19 cellular contexts compared by ENCODE assay signal in genomic region chr2:62923242-62923641, GRCh38.
DNase-seq lines count a peak whose midpoint lies in the region; ATAC-seq, FAIRE-seq and TF ChIP-seq lines count a peak whose summit lies in the region.
"Had no signal": no experiment of that assay in that cellular context is flagged by ENCODE, and none has a peak within 500 bp of the region (broad histone marks: within the 10 kb centered on the region; RNA-seq: fewer than 3 reads in every experiment).

No MANE protein-coding gene starts in this region.

- POLR2A ChIA-PET in HepG2 (lab: Yijun Ruan, JAX): no interaction called here

- TF ChIP-seq CTCF in HepG2 (CRISPR knock-in tag; IDR thresholded peaks at IDR 0.05): no peak
- TF ChIP-seq CTCF in sigmoid colon (IDR thresholded peaks at IDR 0.05): no peak
- no peak for TF ChIP-seq CTCF in upper lobe of right lung (IDR thresholded peaks at IDR 0.05)
- no peak for TF ChIP-seq CTCF in foreskin fibroblast (IDR thresholded peaks at IDR 0.05; ENCODE audit: low read depth, low read length)

- TF ChIP-seq POLR2A in HepG2 (IDR thresholded peaks at IDR 0.05; ENCODE audit: insufficient read depth in 1 of 2, low read depth in 2 of 2, low read length in 2 of 2) (no peak), sigmoid colon (IDR thresholded peaks at IDR 0.05) (no peak)

- no peak overlapping the region for H3K4me2 ChIP-seq in HepG2 (ENCODE audit: low read depth, low read length)
- H3K4me2 ChIP-seq in Karpas-422 (ENCODE audit: low read depth, low read length, poor library complexity, severe bottlenecking): no peak overlapping the region

- H3K27me3 ChIP-seq in HepG2 (ENCODE audit: control insufficient read depth in 1 of 2, insufficient read depth in 2 of 2, low read length in 2 of 2): no peaks in the 10 kb centered on the region
- no peaks in the 10 kb centered on the region for H3K27me3 ChIP-seq in sigmoid colon
- no peaks in the 10 kb centered on the region for H3K27me3 ChIP-seq in upper lobe of right lung
- H3K27me3 ChIP-seq in Karpas-422 (ENCODE audit: low read length): no peaks in the 10 kb centered on the region

- H2AFZ ChIP-seq in HepG2 (ENCODE audit: low read length): no peak overlapping the region
- H2AFZ ChIP-seq in Karpas-422 (ENCODE audit: low read length): no peak overlapping the region

- no peak for TF ChIP-seq EP300 in HepG2 (IDR thresholded peaks at IDR 0.05; ENCODE audit: low read depth in 2 of 2, low read length in 2 of 2)
- no peak for TF ChIP-seq EP300 in HepG2 (CRISPR knock-in tag; IDR thresholded peaks at IDR 0.05; ENCODE audit: borderline replicate concordance)
- no peak for TF ChIP-seq EP300 in sigmoid colon (IDR thresholded peaks at IDR 0.05)

- peak; percentile 6 for DNase-seq in epithelial cell of prostate (ENCODE audit: low read depth, low spot score)
- no peak for DNase-seq in HepG2 (ENCODE audit: low spot score)
- peak; percentile 65 for DNase-seq in sigmoid colon
- no peak for DNase-seq in upper lobe of right lung
- DNase-seq in Karpas-422: no peak
- DNase-seq in foreskin fibroblast: no peak
- DNase-seq: CD8-positive, alpha-beta T cell; COR-L47; DMS153; DMS79 treated with DMSO at 0.1 percent for 48 hours; EL; GDM1 had no signal

- H3K9me3 ChIP-seq in HepG2 (ENCODE audit: low read length) (peaks cover 20% of the 10 kb centered on the region), sigmoid colon (peaks cover 0 to 2% (median 0%) of the 10 kb centered on the region in 4 donors), upper lobe of right lung (no peaks in the 10 kb centered on the region), Karpas-422 (ENCODE audit: low read length) (no peaks in the 10 kb centered on the region)

- no peak overlapping the region for H3K4me3 ChIP-seq in HepG2 (replicated peaks in 1 of 3; ENCODE audit: insufficient read depth in 1 of 3, low read depth in 2 of 3, low read length in 3 of 3)
- H3K4me3 ChIP-seq in sigmoid colon: no peak overlapping the region
- no peak overlapping the region for H3K4me3 ChIP-seq in upper lobe of right lung
- no peak overlapping the region for H3K4me3 ChIP-seq in Karpas-422 (ENCODE audit: low read length)
- H3K4me3 ChIP-seq in foreskin fibroblast (ENCODE audit: low read depth in 1 of 2, low read length in 2 of 2): no peak overlapping the region
- H3K4me3 ChIP-seq: HAP-1 had no signal

- no TSS peak for BruUV-seq in HepG2 (replicated peaks; lab: Mats Ljungman, UMichigan)

- no peaks in the 10 kb centered on the region for H3K9me2 ChIP-seq in Karpas-422 (replicated peaks; ENCODE audit: insufficient read depth, low read length)

- H3K36me3 ChIP-seq in HepG2 (replicated peaks in 1 of 2; ENCODE audit: control insufficient read depth in 1 of 2, insufficient read depth in 2 of 2, low read length in 2 of 2): peaks cover 28 to 59% of the 10 kb centered on the region in 2 experiments
- peaks cover 0 to 22% (median 10%) of the 10 kb centered on the region in 4 donors for H3K36me3 ChIP-seq in sigmoid colon
- H3K36me3 ChIP-seq in upper lobe of right lung: no peaks in the 10 kb centered on the region
- no peaks in the 10 kb centered on the region for H3K36me3 ChIP-seq in Karpas-422 (ENCODE audit: insufficient read depth, low read length)
- H3K36me3 ChIP-seq: HAP-1 had no signal

- ATAC-seq in HepG2 (peak; percentile 24), upper lobe of right lung (peak; percentile 15), GM21515 (IDR thresholded peaks at IDR 0.05; ENCODE audit: unreplicated experiment) (no peak)
- ATAC-seq: CD8-positive, alpha-beta T cell had no signal

- H3K27ac ChIP-seq in epithelial cell of prostate (no peak overlapping the region), HepG2 (ENCODE audit: extremely low read length, insufficient read depth, low read length) (no peak overlapping the region), sigmoid colon (no peak overlapping the region), upper lobe of right lung (no peak overlapping the region), Karpas-422 (ENCODE audit: low read length) (no peak overlapping the region)
- H3K27ac ChIP-seq: HL-60 had no signal

- H3K9ac ChIP-seq in HepG2 (ENCODE audit: insufficient read depth, low read depth, low read length) (no peak overlapping the region), Karpas-422 (ENCODE audit: low read length) (no peak overlapping the region)

- H3K4me1 ChIP-seq in HepG2 (ENCODE audit: insufficient read depth, low read length) (no peaks in the 10 kb centered on the region), sigmoid colon (no peaks in the 10 kb centered on the region), upper lobe of right lung (no peaks in the 10 kb centered on the region), Karpas-422 (ENCODE audit: low read length) (no peaks in the 10 kb centered on the region)
- H3K4me1 ChIP-seq: HAP-1 had no signal

- CTCF ChIA-PET in HepG2 (lab: Yijun Ruan, JAX; ENCODE audit: low intra/inter-chr PET ratio, low total read pairs): no interaction called here

- H4K20me1 ChIP-seq in HepG2 (ENCODE audit: insufficient read depth, low read length) (no peaks in the 10 kb centered on the region), Karpas-422 (ENCODE audit: insufficient read depth, low read depth, low read length) (no peaks in the 10 kb centered on the region)

- in situ Hi-C loops in HepG2 (cut with HindIII; ENCODE audit: extremely low pct_ligation_motif_present, low pct_unique_long_range_greater_than_20kb): no loop called here

- H3K79me2 ChIP-seq in HepG2 (ENCODE audit: insufficient read depth, low read length): no peaks in the 10 kb centered on the region
- no peaks in the 10 kb centered on the region for H3K79me2 ChIP-seq in Karpas-422 (ENCODE audit: low read length)

- no peak for FAIRE-seq in HepG2 (lab: Jason Lieb, UNC)
- FAIRE-seq: D721Med, GM12892, GM19239, H1 had no signal

- no peak for TF ChIP-seq RAD21 in HepG2 (CRISPR knock-in tag; IDR thresholded peaks at IDR 0.05)

- intact Hi-C loops in HepG2 (cut with micrococcal nuclease; ENCODE audit: unreplicated experiment) (no loop called here), sigmoid colon (cut with DNase I) (no loop called here), upper lobe of right lung (cut with DNase I) (no loop called here)

TF ChIP-seq in HepG2, 621 proteins besides CTCF, POLR2A, EP300 and RAD21:
- TF ChIP-seq POLR2AphosphoS5 (IDR thresholded peaks at IDR 0.05; ENCODE audit: low read depth, low read length) (0 out of 2 replicates have a peak, but pooled peaks have one; percentile 16), ZMAT5 (CRISPR knock-in tag; IDR thresholded peaks at IDR 0.05; ENCODE audit: borderline replicate concordance, low read depth) (no peak), ZNF276 (CRISPR knock-in tag; IDR thresholded peaks at IDR 0.05; ENCODE audit: low read depth) (no peak), RBM22 (optimal IDR thresholded peaks at IDR 0.05; ENCODE audit: low read length) (peak; percentile 79), ZNF567 (CRISPR knock-in tag; IDR thresholded peaks at IDR 0.05; ENCODE audit: borderline replicate concordance) (no peak), AGO2 (optimal IDR thresholded peaks at IDR 0.05; ENCODE audit: low read depth, low read length) (peak; percentile 37), MTF1 (CRISPR knock-in tag; IDR thresholded peaks at IDR 0.05) (no peak)

Comparison
In these comparisons a context has a peak if more than half of its experiments do, and no peak if none do; other contexts are left out.
1. DNase-seq: peak in epithelial cell of prostate (single experiment) and sigmoid colon (single experiment); none in HepG2 (single experiment), upper lobe of right lung (single experiment), Karpas-422 (single experiment) and foreskin fibroblast (0 of 2).